In genomic region chr5:168579206-168579986, GRCh38 we compare ENCODE assay signal across 8 cellular contexts. TPM values are rescaled to one million over a fixed set of nuclear protein-coding genes. Genes with fewer than 3 reads are reported as not detected.
DNase-seq lines count a peak whose midpoint lies in the region; ATAC-seq and TF ChIP-seq lines count a peak whose summit lies in the region.

Gene PANK3, minus strand, starts transcription at chr5:168579368. Its CDS starts 85 bp downstream, at chr5:168579283.

- H3K9me2 ChIP-seq in Karpas-422 (replicated peaks; ENCODE audit: insufficient read depth, low read length): no peaks in the 10 kb centered on the region

- H3K27me3 ChIP-seq in Karpas-422 (ENCODE audit: low read length) (no peaks in the 10 kb centered on the region), esophagus muscularis mucosa (no peaks in the 10 kb centered on the region), muscle layer of duodenum (ENCODE audit: low read depth, low read length) (no peaks in the 10 kb centered on the region)

- DNase-seq in DMS79 treated with DMSO at 0.1 percent for 48 hours (lab: John Stamatoyannopoulos, UW): peak; percentile 92
- peak; percentile 99 for DNase-seq in Karpas-422
- peak; percentile 99 for DNase-seq in RKO (ENCODE audit: low spot score)
- peak; percentile 93 for DNase-seq in activated T-helper 1 cell treated with Interleukin-2 at 50 U/mL for 16 hours (ENCODE audit: low read depth)
- DNase-seq in esophagus muscularis mucosa (ENCODE audit: extremely low spot score): peak; percentile 99
- DNase-seq in stimulated activated CD8-positive, alpha-beta memory T cell treated with anti-CD3 and anti-CD28 coated beads, Interleukin-7, amount 100 ng/mL, for 4 hours (ENCODE audit: low read depth in 2 of 2): peak; percentile 95 to 97

- peak; percentile 22 for TF ChIP-seq POLR2A in esophagus muscularis mucosa (IDR thresholded peaks at IDR 0.05; ENCODE audit: low read depth)

- H2AFZ ChIP-seq in Karpas-422 (ENCODE audit: low read length): peak within 1 kb of the TSS; percentile 53; the same call in 1 of the 2 replicates

- H4K20me1 ChIP-seq in Karpas-422 (ENCODE audit: insufficient read depth, low read depth, low read length): peaks cover 35% of the 10 kb centered on the region

- H3K79me2 ChIP-seq in Karpas-422 (ENCODE audit: low read length): peaks cover 48% of the 10 kb centered on the region

- H3K27ac ChIP-seq in Karpas-422 (ENCODE audit: low read length) (peak within 1 kb of the TSS; percentile 72), esophagus muscularis mucosa (replicated peaks in 1 of 4) (peak within 1 kb of the TSS; percentile 96 to 98 (median 97)), muscle layer of duodenum (ENCODE audit: low read length) (peak within 1 kb of the TSS; percentile 98)

- H3K9me3 ChIP-seq in Karpas-422 (ENCODE audit: low read length) (no peaks in the 10 kb centered on the region), esophagus muscularis mucosa (no peaks in the 10 kb centered on the region), muscle layer of duodenum (ENCODE audit: control insufficient read depth in 1 of 2, low read length in 2 of 2) (no peaks in the 10 kb centered on the region)

- H3K4me1 ChIP-seq in Karpas-422 (ENCODE audit: low read length) (peaks cover 24% of the 10 kb centered on the region), esophagus muscularis mucosa (peaks cover 24 to 44% (median 31%) of the 10 kb centered on the region in 4 donors), muscle layer of duodenum (ENCODE audit: control insufficient read depth in 1 of 2, insufficient read depth in 2 of 2, low read length in 2 of 2) (peaks cover 0 to 25% of the 10 kb centered on the region in 2 donors)

- H3K4me3 ChIP-seq in Karpas-422 (ENCODE audit: low read length) (peak within 1 kb of the TSS; percentile 87), esophagus muscularis mucosa (peak within 1 kb of the TSS; percentile 91 to 98 (median 94)), muscle layer of duodenum (ENCODE audit: low read depth in 1 of 2, low read length in 2 of 2) (peak within 1 kb of the TSS; percentile 96)

- peak within 1 kb of the TSS; percentile 86 for H3K4me2 ChIP-seq in Karpas-422 (ENCODE audit: low read depth, low read length, poor library complexity, severe bottlenecking)

- no peak for TF ChIP-seq EP300 in esophagus muscularis mucosa (IDR thresholded peaks at IDR 0.05)

- peak within 1 kb of the TSS; percentile 87 for H3K9ac ChIP-seq in Karpas-422 (ENCODE audit: low read length)

- ATAC-seq in GM21825 (IDR thresholded peaks at IDR 0.05; ENCODE audit: unreplicated experiment): peak; percentile 94

- TF ChIP-seq CTCF in esophagus muscularis mucosa (IDR thresholded peaks at IDR 0.05): no peak

- WGBS in esophagus muscularis mucosa: 0% methylated on average over 8 of the region's 76 CpGs

- intact Hi-C loops in esophagus muscularis mucosa (cut with DNase I): loop anchor here (5.0 kb wide), 1 partner anchor 92 kb away; the partner anchor contains the start of gene RARS1

- peaks cover 30% of the 10 kb centered on the region for H3K36me3 ChIP-seq in Karpas-422 (ENCODE audit: insufficient read depth, low read length)
- no peaks in the 10 kb centered on the region for H3K36me3 ChIP-seq in esophagus muscularis mucosa
- no peaks in the 10 kb centered on the region for H3K36me3 ChIP-seq in muscle layer of duodenum (ENCODE audit: control insufficient read depth in 1 of 2, insufficient read depth in 2 of 2, low read length in 2 of 2)

RNA-seq across cellular contexts. Expression of gene PANK3, which starts in this region (rescaled TPM):
- 35.9 and 78.3 TPM in 2 replicates for total RNA-seq in Karpas-422 (2014; rRNA removed; shearing (Covaris generic); ENCODE audit: low replicate concordance)
- total RNA-seq in esophagus muscularis mucosa: 10 to 100 TPM; 26.0 to 34.5 (median 29.4) TPM

Comparison
In these comparisons a context has a peak if more than half of its experiments do, and no peak if none do; other contexts are left out.
1. Peak in every context shown above with its lines: DNase-seq, ATAC-seq, H3K4me3 ChIP-seq and H3K27ac ChIP-seq.